ENCODE assay signal across 28 cellular contexts in the genomic region with DNA sequence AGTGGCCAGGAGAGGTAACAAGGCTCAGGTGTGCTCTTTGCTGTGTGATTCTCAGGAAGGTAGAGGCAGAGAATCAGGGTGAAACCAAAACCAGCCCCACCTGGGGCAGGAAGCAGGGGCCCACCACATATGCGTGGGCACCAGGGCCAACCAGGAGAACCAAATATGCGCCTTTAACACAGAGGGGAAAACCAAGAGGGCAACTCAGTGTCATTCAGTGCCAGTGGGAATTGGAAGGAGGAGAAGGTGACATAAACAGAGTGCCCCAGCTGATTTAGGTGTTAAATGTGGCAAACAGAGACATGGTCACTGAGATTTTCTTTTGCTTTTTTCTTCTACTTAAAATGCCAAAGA.
DNase-seq lines count a peak whose midpoint lies in the region; ATAC-seq and TF ChIP-seq lines count a peak whose summit lies in the region.
"Had no signal": no experiment of that assay in that cellular context is flagged by ENCODE, and none has a peak within 500 bp of the region (broad histone marks: within the 10 kb centered on the region; RNA-seq: fewer than 3 reads in every experiment).

No MANE protein-coding gene starts in this region.

- peak in 1 of 2 donors; percentile 1 for DNase-seq in activated T-cell treated with anti-CD3 and anti-CD28 coated beads, Interleukin-2, amount 50 U/mL, for 72 hours
- DNase-seq in activated T-cell treated with anti-CD3 and anti-CD28 coated beads, Interleukin-2, amount 50 U/mL, for 4 hours = no peak
- DNase-seq in coronary artery (ENCODE audit: low spot score) = peak; percentile 21
- peak; percentile 8 to 14 for DNase-seq in stimulated activated naive CD8-positive, alpha-beta T cell treated with anti-CD3 and anti-CD28 coated beads, Interleukin-15, amount 100 ng/mL, for 72 hours
- no peak for DNase-seq in stimulated activated CD8-positive, alpha-beta memory T cell treated with anti-CD3 and anti-CD28 coated beads, Interleukin-4, amount 100 ng/mL, for 48 hours
- DNase-seq: AML-193; C1 segment of cervical spinal cord; CD4-positive, alpha-beta memory T cell; COR-L47; DMS79; EL; GDM1; GM23248; H7; NCI-H1092; NCI-H1417 treated with DMSO at 0.1 percent for 48 hours; NCI-H1694 treated with DMSO at 0.1 percent for 48 hours; NCI-H2081; NCI-H2227 treated with DMSO at 0.1 percent for 48 hours; NCI-H526 treated with DMSO at 0.1 percent for 48 hours; Peyer's patch; SHP77 treated with DMSO at 0.1 percent for 48 hours had no signal

- no peaks in the 10 kb centered on the region for H3K36me3 Mint-ChIP-seq in activated T-cell treated with anti-CD3 and anti-CD28 coated beads, Interleukin-2, amount 50 U/mL, for 72 hours (ENCODE audit: insufficient read depth in 2 of 2)
- H3K36me3 Mint-ChIP-seq in activated T-cell treated with anti-CD3 and anti-CD28 coated beads, Interleukin-2, amount 50 U/mL, for 4 hours (ENCODE audit: insufficient read depth) = no peaks in the 10 kb centered on the region
- no peaks in the 10 kb centered on the region for H3K36me3 Mint-ChIP-seq in activated T-helper 17 cell treated with anti-CD3 and anti-CD28 coated beads, Interleukin-2, amount 50 U/mL, for 72 hours (ENCODE audit: low read depth)
- H3K36me3 Mint-ChIP-seq: CD4-positive, alpha-beta memory T cell; IgD-negative memory B cell had no signal

- ATAC-seq in activated T-cell treated with anti-CD3 and anti-CD28 coated beads, Interleukin-2, amount 50 U/mL, for 72 hours (replicated peaks in 1 of 2) = peak; percentile 30 to 53
- ATAC-seq in activated T-cell treated with anti-CD3 and anti-CD28 coated beads, Interleukin-2, amount 50 U/mL, for 4 hours = no peak
- peak; percentile 18 for ATAC-seq in activated T-helper 17 cell treated with anti-CD3 and anti-CD28 coated beads, Interleukin-2, amount 50 U/mL, for 72 hours (replicated peaks)
- ATAC-seq in stimulated activated naive CD8-positive, alpha-beta T cell treated with anti-CD3 and anti-CD28 coated beads, Interleukin-15, amount 100 ng/mL, for 72 hours = peak; percentile 80
- no peak for ATAC-seq in GM21423 (IDR thresholded peaks at IDR 0.05; ENCODE audit: unreplicated experiment)
- ATAC-seq: A549 had no signal

- H3K4me1 Mint-ChIP-seq in activated T-cell treated with anti-CD3 and anti-CD28 coated beads, Interleukin-2, amount 50 U/mL, for 72 hours (ENCODE audit: low read depth) = peaks cover 12% of the 10 kb centered on the region
- peaks cover 6% of the 10 kb centered on the region for H3K4me1 Mint-ChIP-seq in activated T-cell treated with anti-CD3 and anti-CD28 coated beads, Interleukin-2, amount 50 U/mL, for 4 hours (ENCODE audit: low read depth)
- H3K4me1 Mint-ChIP-seq in activated T-helper 17 cell treated with anti-CD3 and anti-CD28 coated beads, Interleukin-2, amount 50 U/mL, for 72 hours = peaks cover 4% of the 10 kb centered on the region
- H3K4me1 Mint-ChIP-seq in stimulated activated naive CD8-positive, alpha-beta T cell treated with anti-CD3 and anti-CD28 coated beads, Interleukin-15, amount 100 ng/mL, for 72 hours = peaks cover 24% of the 10 kb centered on the region
- H3K4me1 Mint-ChIP-seq: IgD-negative memory B cell had no signal

- H3K27me3 Mint-ChIP-seq in activated T-cell treated with anti-CD3 and anti-CD28 coated beads, Interleukin-2, amount 50 U/mL, for 72 hours (ENCODE audit: low read depth) = peaks cover 23% of the 10 kb centered on the region
- no peaks in the 10 kb centered on the region for H3K27me3 Mint-ChIP-seq in activated T-cell treated with anti-CD3 and anti-CD28 coated beads, Interleukin-2, amount 50 U/mL, for 4 hours (ENCODE audit: low read depth)
- no peaks in the 10 kb centered on the region for H3K27me3 Mint-ChIP-seq in activated T-helper 17 cell treated with anti-CD3 and anti-CD28 coated beads, Interleukin-2, amount 50 U/mL, for 72 hours
- no peaks in the 10 kb centered on the region for H3K27me3 Mint-ChIP-seq in stimulated activated naive CD8-positive, alpha-beta T cell treated with anti-CD3 and anti-CD28 coated beads, Interleukin-15, amount 100 ng/mL, for 72 hours
- H3K27me3 Mint-ChIP-seq: CD4-positive, alpha-beta memory T cell had no signal

- no peaks in the 10 kb centered on the region for H3K9me3 Mint-ChIP-seq in activated T-cell treated with anti-CD3 and anti-CD28 coated beads, Interleukin-2, amount 50 U/mL, for 72 hours
- H3K9me3 Mint-ChIP-seq in activated T-cell treated with anti-CD3 and anti-CD28 coated beads, Interleukin-2, amount 50 U/mL, for 4 hours = no peaks in the 10 kb centered on the region
- no peaks in the 10 kb centered on the region for H3K9me3 Mint-ChIP-seq in activated T-helper 17 cell treated with anti-CD3 and anti-CD28 coated beads, Interleukin-2, amount 50 U/mL, for 72 hours
- H3K9me3 Mint-ChIP-seq in stimulated activated naive CD8-positive, alpha-beta T cell treated with anti-CD3 and anti-CD28 coated beads, Interleukin-15, amount 100 ng/mL, for 72 hours = no peaks in the 10 kb centered on the region
- H3K9me3 Mint-ChIP-seq: CD4-positive, alpha-beta memory T cell had no signal

- no peak overlapping the region for H3K27ac ChIP-seq in coronary artery
- H3K27ac ChIP-seq: A549, GM23248, HL-60, KMS-11, Peyer's patch had no signal

- H3K4me3 ChIP-seq in coronary artery = no peak overlapping the region
- H3K4me3 ChIP-seq: A549, GM23248, Peyer's patch had no signal

- no peak overlapping the region for H3K27ac Mint-ChIP-seq in activated T-cell treated with anti-CD3 and anti-CD28 coated beads, Interleukin-2, amount 50 U/mL, for 72 hours
- H3K27ac Mint-ChIP-seq in activated T-helper 17 cell treated with anti-CD3 and anti-CD28 coated beads, Interleukin-2, amount 50 U/mL, for 72 hours = no peak overlapping the region
- H3K27ac Mint-ChIP-seq in stimulated activated naive CD8-positive, alpha-beta T cell treated with anti-CD3 and anti-CD28 coated beads, Interleukin-15, amount 100 ng/mL, for 72 hours = peak overlapping the region in 1 of 2 donors; percentile 89
- H3K27ac Mint-ChIP-seq: IgD-negative memory B cell had no signal

- TF ChIP-seq CTCF in coronary artery (IDR thresholded peaks at IDR 0.05) = no peak

- peak overlapping the region in 1 of 2 donors; percentile 16 for H3K4me3 Mint-ChIP-seq in activated T-cell treated with anti-CD3 and anti-CD28 coated beads, Interleukin-2, amount 50 U/mL, for 72 hours
- H3K4me3 Mint-ChIP-seq in activated T-cell treated with anti-CD3 and anti-CD28 coated beads, Interleukin-2, amount 50 U/mL, for 4 hours = no peak overlapping the region
- H3K4me3 Mint-ChIP-seq in activated T-helper 17 cell treated with anti-CD3 and anti-CD28 coated beads, Interleukin-2, amount 50 U/mL, for 72 hours = no peak overlapping the region
- H3K4me3 Mint-ChIP-seq in stimulated activated naive CD8-positive, alpha-beta T cell treated with anti-CD3 and anti-CD28 coated beads, Interleukin-15, amount 100 ng/mL, for 72 hours = peak overlapping the region; percentile 38 to 50
- H3K4me3 Mint-ChIP-seq: IgD-negative memory B cell had no signal

Comparison
In these comparisons a context has a peak if more than half of its experiments do, and no peak if none do; other contexts are left out.
1. ATAC-seq: peak in activated T-cell treated with anti-CD3 and anti-CD28 coated beads, Interleukin-2, amount 50 U/mL, for 72 hours (2 of 2), activated T-helper 17 cell treated with anti-CD3 and anti-CD28 coated beads, Interleukin-2, amount 50 U/mL, for 72 hours (single experiment) and stimulated activated naive CD8-positive, alpha-beta T cell treated with anti-CD3 and anti-CD28 coated beads, Interleukin-15, amount 100 ng/mL, for 72 hours (single experiment); none in activated T-cell treated with anti-CD3 and anti-CD28 coated beads, Interleukin-2, amount 50 U/mL, for 4 hours (0 of 2) and GM21423 (single experiment).
2. DNase-seq: peak in coronary artery (single experiment) and stimulated activated naive CD8-positive, alpha-beta T cell treated with anti-CD3 and anti-CD28 coated beads, Interleukin-15, amount 100 ng/mL, for 72 hours (2 of 2); none in activated T-cell treated with anti-CD3 and anti-CD28 coated beads, Interleukin-2, amount 50 U/mL, for 4 hours (single experiment) and stimulated activated CD8-positive, alpha-beta memory T cell treated with anti-CD3 and anti-CD28 coated beads, Interleukin-4, amount 100 ng/mL, for 48 hours (single experiment).
3. H3K4me3 Mint-ChIP-seq: peak in stimulated activated naive CD8-positive, alpha-beta T cell treated with anti-CD3 and anti-CD28 coated beads, Interleukin-15, amount 100 ng/mL, for 72 hours (2 of 2); none in activated T-cell treated with anti-CD3 and anti-CD28 coated beads, Interleukin-2, amount 50 U/mL, for 4 hours (single experiment) and activated T-helper 17 cell treated with anti-CD3 and anti-CD28 coated beads, Interleukin-2, amount 50 U/mL, for 72 hours (single experiment).